ENCODE assay signal across 8 cellular contexts in genomic region chr20:8853805-8854338, GRCh38.
DNase-seq lines count a peak whose midpoint lies in the region; ATAC-seq and TF ChIP-seq lines count a peak whose summit lies in the region.

No MANE protein-coding gene starts in this region.

- H3K36me3 ChIP-seq in DND-41 (ENCODE audit: insufficient read depth, low read length) (no peaks in the 10 kb centered on the region), body of pancreas (replicated peaks in 1 of 2; ENCODE audit: insufficient read depth in 1 of 2, low read depth in 2 of 2) (no peaks in the 10 kb centered on the region)

- H3K4me3 ChIP-seq in DND-41 (ENCODE audit: low read depth in 1 of 2, low read length in 2 of 2) (no peak overlapping the region), body of pancreas (no peak overlapping the region)

- H3K27ac ChIP-seq in DND-41 (ENCODE audit: low read length) (no peak overlapping the region), body of pancreas (peak overlapping the region in 1 of 4 donors; percentile 34)

- H3K9me3 ChIP-seq in DND-41 (ENCODE audit: insufficient read depth, low read length, severe bottlenecking) (no peaks in the 10 kb centered on the region), body of pancreas (no peaks in the 10 kb centered on the region)

- H3K27me3 ChIP-seq in DND-41 (ENCODE audit: insufficient read depth, low read length, poor library complexity) (no peaks in the 10 kb centered on the region), body of pancreas (no peaks in the 10 kb centered on the region)

- H3K4me2 ChIP-seq in DND-41 (ENCODE audit: insufficient read depth, low read length) = no peak overlapping the region

- intact Hi-C loops in body of pancreas (cut with DNase I) = no loop called here

- no peak overlapping the region for H3K9ac ChIP-seq in DND-41 (ENCODE audit: low read depth, low read length)

- DNase-seq in DND-41 (peak; percentile 28), GM20000 (ENCODE audit: low spot score) (peak; percentile 45), HK-2 (ENCODE audit: unreplicated experiment) (peak; percentile 52), NCI-H69 (lab: John Stamatoyannopoulos, UW) (peak; percentile 90), body of pancreas (peak in 3 of 4 donors; percentile 7 to 54 (median 27)), iPS-NIHi11 (ENCODE audit: low spot score) (peak; percentile 80), smooth muscle cell of the brain vasculature (ENCODE audit: low read depth, low spot score) (peak; percentile 66)
- no peak for DNase-seq in central memory CD4-positive, alpha-beta T cell

- no peak overlapping the region for H2AFZ ChIP-seq in DND-41 (ENCODE audit: low read depth, low read length)

- H4K20me1 ChIP-seq in DND-41 (ENCODE audit: insufficient read depth, low read length) = no peaks in the 10 kb centered on the region

- 25 to 29% methylated on average over 6 of the region's 6 CpGs for WGBS in body of pancreas, 2 donors

- H3K4me1 ChIP-seq in DND-41 (ENCODE audit: insufficient read depth, low read length) (no peaks in the 10 kb centered on the region), body of pancreas (no peaks in the 10 kb centered on the region)

- no peak for TF ChIP-seq POLR2A in body of pancreas (IDR thresholded peaks at IDR 0.05)

- TF ChIP-seq CTCF in DND-41 (IDR thresholded peaks at IDR 0.05; ENCODE audit: borderline replicate concordance, extremely low read depth, low read length, poor library complexity, severe bottlenecking) = peak; percentile 85
- TF ChIP-seq CTCF in GM20000 (IDR thresholded peaks at IDR 0.05; ENCODE audit: extremely low read depth, missing control alignments) = peak; percentile 73
- TF ChIP-seq CTCF in body of pancreas (IDR thresholded peaks at IDR 0.05) = peak; percentile 43 to 90 (median 88)

- H3K79me2 ChIP-seq in DND-41 (ENCODE audit: insufficient read depth, low read length) = no peaks in the 10 kb centered on the region

- ATAC-seq in DND-41 (ENCODE audit: insufficient read depth, low read depth) = peak; percentile 92
- ATAC-seq in body of pancreas = peak; percentile 83
